In genomic region chr12:14664434-14665023, GRCh38 we compare ENCODE assay signal across 9 cellular contexts. TPM values are rescaled to one million over a fixed set of nuclear protein-coding genes. Genes with fewer than 3 reads are reported as not detected.
A peak's percentile ranks its signal among the peaks of the same experiment; 100 is the strongest.
DNase-seq lines count a peak whose midpoint lies in the region; ATAC-seq and TF ChIP-seq lines count a peak whose summit lies in the region.
"Had no signal": no experiment of that assay in that cellular context is flagged by ENCODE, and none has a peak within 500 bp of the region (broad histone marks: within the 10 kb centered on the region; RNA-seq: fewer than 3 reads in every experiment).

No MANE protein-coding gene starts in this region.

- H3K4me1 ChIP-seq in heart left ventricle (peaks cover 0 to 3% (median 0%) of the 10 kb centered on the region in 12 donors), spleen (peaks cover 0 to 9% (median 0%) of the 10 kb centered on the region in 6 donors)

- H3K27ac Mint-ChIP-seq in activated CD4-positive, alpha-beta memory T cell treated with anti-CD3 and anti-CD28 coated beads, Interleukin-2, amount 10 ng/mL, durations not matched to agents 7 days and 5 days, result no peak overlapping the region

- no peaks in the 10 kb centered on the region for H3K36me3 Mint-ChIP-seq in activated CD4-positive, alpha-beta memory T cell treated with anti-CD3 and anti-CD28 coated beads, Interleukin-2, amount 10 ng/mL, durations not matched to agents 7 days and 5 days (ENCODE audit: low read depth)

- no peaks in the 10 kb centered on the region for H3K9me3 Mint-ChIP-seq in activated CD4-positive, alpha-beta memory T cell treated with anti-CD3 and anti-CD28 coated beads, Interleukin-2, amount 10 ng/mL, durations not matched to agents 7 days and 5 days

- TF ChIP-seq POLR2A in heart left ventricle (IDR thresholded peaks at IDR 0.05), result no peak
- no peak for TF ChIP-seq POLR2A in spleen (IDR thresholded peaks at IDR 0.05)

- H3K4me3 ChIP-seq in heart left ventricle (no peak overlapping the region), spleen (no peak overlapping the region)

- H3K36me3 ChIP-seq in heart left ventricle (no peaks in the 10 kb centered on the region), spleen (no peaks in the 10 kb centered on the region)

- no peak overlapping the region for H3K27ac ChIP-seq in heart left ventricle
- no peak overlapping the region for H3K27ac ChIP-seq in spleen

- DNase-seq in COR-L47 (lab: John Stamatoyannopoulos, UW) (peak; percentile 1), NCI-H2196 (lab: John Stamatoyannopoulos, UW; ENCODE audit: unreplicated experiment) (peak; percentile 29), heart left ventricle (no peak), spleen (no peak)
- DNase-seq in activated CD4-positive, alpha-beta memory T cell treated with anti-CD3 and anti-CD28 coated beads, Interleukin-2, amount 10 ng/mL, durations not matched to agents 7 days and 5 days, result peak; percentile 25

- ATAC-seq in GM18909 (IDR thresholded peaks at IDR 0.05; ENCODE audit: poor library complexity, unreplicated experiment) (peak; percentile 46), heart left ventricle (peak in 2 of 4 donors; percentile 58 to 64), HG03045 (IDR thresholded peaks at IDR 0.05; ENCODE audit: unreplicated experiment) (no peak), GM18861 (IDR thresholded peaks at IDR 0.05; ENCODE audit: unreplicated experiment) (no peak)

- H3K27me3 Mint-ChIP-seq in activated CD4-positive, alpha-beta memory T cell treated with anti-CD3 and anti-CD28 coated beads, Interleukin-2, amount 10 ng/mL, durations not matched to agents 7 days and 5 days, result peaks cover 5% of the 10 kb centered on the region

- H3K9me3 ChIP-seq in heart left ventricle (no peaks in the 10 kb centered on the region), spleen (no peaks in the 10 kb centered on the region)

- intact Hi-C loops in heart left ventricle (cut with DNase I), result loop anchor here (1.0 to 10.0 kb wide), 7 partner anchors 34 to 430 kb away; no protein-coding TSS in a partner anchor
- intact Hi-C loops in spleen (cut with DNase I; ENCODE audit: low total_unique reads), result loop anchor here (10.0 kb wide), 1 partner anchor 430 kb away; no protein-coding TSS in a partner anchor

- WGBS in heart left ventricle, 4 donors, result 67 to 73% (median 69%) methylated on average over 7 of the region's 7 CpGs
- WGBS in spleen, 5 donors, result 64 to 69% (median 67%) methylated on average over 7 of the region's 7 CpGs

- H3K27me3 ChIP-seq in heart left ventricle (no peaks in the 10 kb centered on the region), spleen (replicated peaks in 1 of 7) (no peaks in the 10 kb centered on the region)

- TF ChIP-seq CTCF in heart left ventricle (IDR thresholded peaks at IDR 0.05) (peak; percentile 50 to 81 (median 69)), spleen (IDR thresholded peaks at IDR 0.05 in 8 of 11, conservative IDR thresholded peaks at IDR 0.05 in 3 of 11) (peak; percentile 33 to 67 (median 60))

- CTCF ChIA-PET in activated CD4-positive, alpha-beta memory T cell treated with anti-CD3 and anti-CD28 coated beads, Interleukin-2, amount 10 ng/mL, durations not matched to agents 7 days and 5 days (lab: Charles Lee), result interaction anchor here (0.7 to 5.2 kb wide), 4 partner anchors 35 to 427 kb away, joined by 3 to 19 read pairs (median 5); no protein-coding TSS in a partner anchor

- POLR2A ChIA-PET in activated CD4-positive, alpha-beta memory T cell treated with anti-CD3 and anti-CD28 coated beads, Interleukin-2, amount 10 ng/mL, durations not matched to agents 7 days and 5 days (lab: Charles Lee), result no interaction called here

- H3K4me1 Mint-ChIP-seq in activated CD4-positive, alpha-beta memory T cell treated with anti-CD3 and anti-CD28 coated beads, Interleukin-2, amount 10 ng/mL, durations not matched to agents 7 days and 5 days, result peaks cover 10% of the 10 kb centered on the region

- H3K4me3 Mint-ChIP-seq in activated CD4-positive, alpha-beta memory T cell treated with anti-CD3 and anti-CD28 coated beads, Interleukin-2, amount 10 ng/mL, durations not matched to agents 7 days and 5 days, result no peak overlapping the region

RNA-seq across cellular contexts. Expression of gene GUCY2C, which starts 31.9 kb away (rescaled TPM):
- total RNA-seq in activated CD4-positive, alpha-beta memory T cell treated with anti-CD3 and anti-CD28 coated beads, Interleukin-2, amount 10 ng/mL, durations not matched to agents 7 days and 5 days, result not detected
- total RNA-seq in heart left ventricle (under 1 TPM in 1 of 9 donors, not detected in 8; 0.15 TPM), spleen (not detected)
- polyA plus RNA-seq in heart left ventricle (under 1 TPM in 1 of 2 donors, not detected in 1; 0.03 TPM), spleen (under 1 TPM; 0.19 to 0.35 (median 0.26) TPM)
- total RNA-seq: pulmonary artery endothelial cell had no signal

Comparison
In these comparisons a context has a peak if more than half of its experiments do, and no peak if none do; other contexts are left out.
1. DNase-seq: peak in COR-L47 (single experiment), NCI-H2196 (single experiment) and activated CD4-positive, alpha-beta memory T cell treated with anti-CD3 and anti-CD28 coated beads, Interleukin-2, amount 10 ng/mL, durations not matched to agents 7 days and 5 days (single experiment); none in heart left ventricle (0 of 5) and spleen (single experiment).